In genomic region chr9:33076031-33076359, GRCh38 we compare ENCODE assay signal across 8 cellular contexts. TPM values are rescaled to one million over a fixed set of nuclear protein-coding genes. Genes with fewer than 3 reads are reported as not detected.
DNase-seq lines count a peak whose midpoint lies in the region; ATAC-seq and TF ChIP-seq lines count a peak whose summit lies in the region.

No MANE protein-coding gene starts in this region.

- no peak for TF ChIP-seq CTCF in AG10803 (conservative IDR thresholded peaks at IDR 0.05; ENCODE audit: low read length)

- no peaks in the 10 kb centered on the region for H3K27me3 ChIP-seq in stomach smooth muscle (ENCODE audit: control insufficient read depth in 1 of 2, insufficient read depth in 2 of 2, low read length in 2 of 2)

- H3K4me1 ChIP-seq in stomach smooth muscle (ENCODE audit: control insufficient read depth, insufficient read depth, low read length), result peaks cover 13% of the 10 kb centered on the region

- peak overlapping the region; percentile 98 for H3K4me3 ChIP-seq in AG10803 (ENCODE audit: low read length)
- H3K4me3 ChIP-seq in stomach smooth muscle (ENCODE audit: low read length in 2 of 2), result peak overlapping the region; percentile 87 to 97

- H3K36me3 ChIP-seq in stomach smooth muscle (ENCODE audit: control insufficient read depth in 2 of 2, insufficient read depth in 2 of 2, low read length in 2 of 2), result peaks cover 11 to 20% of the 10 kb centered on the region in 2 donors

- ATAC-seq in HG02588 (IDR thresholded peaks at IDR 0.05; ENCODE audit: unreplicated experiment), result peak; percentile 2

- no peaks in the 10 kb centered on the region for H3K9me3 ChIP-seq in stomach smooth muscle (ENCODE audit: control insufficient read depth in 2 of 2, low read length in 2 of 2)

- H3K9ac ChIP-seq in stomach smooth muscle (ENCODE audit: low read length in 2 of 2), result peak overlapping the region; percentile 98 to 100

- 0 to 1% (median 1%) methylated on average over 8 of the region's 8 CpGs for WGBS in adipose tissue, 3 donors

- DNase-seq in AG10803 (ENCODE audit: low read depth), result peak; percentile 26
- DNase-seq in iris pigment epithelial cell (ENCODE audit: low read depth), result peak; percentile 59
- no peak for DNase-seq in inferior parietal cortex (ENCODE audit: extremely low spot score)
- DNase-seq in iPS-NIHi11 (ENCODE audit: low spot score), result no peak
- no peak for DNase-seq in glomerular visceral epithelial cell (ENCODE audit: extremely low spot score)

- H3K27ac ChIP-seq in adipose tissue (ENCODE audit: low read depth, low read length) (peak overlapping the region; percentile 31), stomach smooth muscle (ENCODE audit: low read length) (peak overlapping the region; percentile 98)

RNA-seq across cellular contexts. Expression of gene SMU1, which starts 0.5 kb away (rescaled TPM):
- polyA plus RNA-seq in adipose tissue, result 10 to 100 TPM in 2 of 3 donors, 1 to 10 TPM in 1; 4.7 to 13.9 (median 10.5) TPM

RNA-seq across cellular contexts. Expression of gene DNAJA1, which starts 50.9 kb away (rescaled TPM):
- 100 to 1,000 TPM in 2 of 3 donors, 10 to 100 TPM in 1; 35.6 to 127 (median 115) TPM for polyA plus RNA-seq in adipose tissue

Comparison
In these comparisons a context has a peak if more than half of its experiments do, and no peak if none do; other contexts are left out.
1. DNase-seq: peak in AG10803 (single experiment) and iris pigment epithelial cell (single experiment); none in inferior parietal cortex (single experiment), iPS-NIHi11 (single experiment) and glomerular visceral epithelial cell (single experiment).